ENCODE assay signal across 2 cellular contexts in the genomic region with DNA sequence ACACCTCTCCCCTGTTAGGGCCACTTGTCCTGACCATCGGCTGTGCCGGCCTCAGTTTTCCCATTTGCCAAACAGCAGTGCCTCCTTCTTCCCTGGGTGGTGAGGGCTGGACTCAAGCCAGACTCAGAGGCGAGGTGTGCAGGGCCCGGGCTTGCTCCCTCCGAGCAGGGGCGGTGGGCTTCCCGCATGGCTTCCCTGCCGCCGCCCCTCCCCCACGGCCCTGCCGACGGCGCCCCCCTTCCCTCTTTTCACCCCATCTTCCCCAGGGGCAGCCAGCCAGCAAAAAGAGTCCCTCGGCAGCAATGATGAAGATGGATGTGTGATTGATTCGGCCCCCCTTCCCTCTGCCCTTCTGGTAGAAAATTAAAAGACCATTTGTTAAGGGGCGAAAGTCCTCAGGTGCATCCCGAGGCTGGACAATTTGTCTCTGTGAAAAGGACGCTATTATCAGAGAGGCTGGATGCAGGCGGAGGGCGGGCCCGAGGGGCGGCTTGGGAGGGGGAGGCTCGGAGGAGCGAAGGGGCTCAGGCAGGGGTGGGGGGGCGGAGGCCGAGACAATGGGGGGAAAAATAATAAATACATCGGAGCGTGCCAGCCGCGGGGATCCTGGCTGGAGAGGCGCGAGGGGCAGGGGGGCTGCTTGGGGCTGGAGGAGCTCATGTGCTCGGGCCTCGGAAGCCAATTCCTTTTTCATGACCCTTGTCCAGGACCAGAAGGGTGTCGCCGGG.
TF ChIP-seq lines count a peak whose summit lies in the region.

No MANE protein-coding gene starts in this region.

TF ChIP-seq in A549, 52 proteins besides CTCF, POLR2A, EP300 and RAD21:
- no peak for TF ChIP-seq TP53 (CRISPR knock-in tag; IDR thresholded peaks at IDR 0.05)
- TF ChIP-seq, protein P1, sequence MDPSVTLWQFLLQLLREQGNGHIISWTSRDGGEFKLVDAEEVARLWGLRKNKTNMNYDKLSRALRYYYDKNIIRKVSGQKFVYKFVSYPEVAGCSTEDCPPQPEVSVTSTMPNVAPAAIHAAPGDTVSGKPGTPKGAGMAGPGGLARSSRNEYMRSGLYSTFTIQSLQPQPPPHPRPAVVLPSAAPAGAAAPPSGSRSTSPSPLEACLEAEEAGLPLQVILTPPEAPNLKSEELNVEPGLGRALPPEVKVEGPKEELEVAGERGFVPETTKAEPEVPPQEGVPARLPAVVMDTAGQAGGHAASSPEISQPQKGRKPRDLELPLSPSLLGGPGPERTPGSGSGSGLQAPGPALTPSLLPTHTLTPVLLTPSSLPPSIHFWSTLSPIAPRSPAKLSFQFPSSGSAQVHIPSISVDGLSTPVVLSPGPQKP (IDR thresholded peaks at IDR 0.05; ENCODE audit: low read depth, low read length): no peak
- TF ChIP-seq, protein P2, sequence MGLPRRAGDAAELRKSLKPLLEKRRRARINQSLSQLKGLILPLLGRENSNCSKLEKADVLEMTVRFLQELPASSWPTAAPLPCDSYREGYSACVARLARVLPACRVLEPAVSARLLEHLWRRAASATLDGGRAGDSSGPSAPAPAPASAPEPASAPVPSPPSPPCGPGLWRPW (IDR thresholded peaks at IDR 0.05): no peak
- no peak for TF ChIP-seq PHF8 (IDR thresholded peaks at IDR 0.05; ENCODE audit: borderline replicate concordance, low read depth)
- no peak for TF ChIP-seq FOSL2 (IDR thresholded peaks at IDR 0.05)
- no peak for TF ChIP-seq FOSL2 (CRISPR knock-in tag; IDR thresholded peaks at IDR 0.05)
- no peak for TF ChIP-seq GATA3 (IDR thresholded peaks at IDR 0.05; ENCODE audit: borderline replicate concordance)
- no peak for TF ChIP-seq POLR2AphosphoS2 (conservative IDR thresholded peaks at IDR 0.05; ENCODE audit: low read length)
- TF ChIP-seq, protein P3, sequence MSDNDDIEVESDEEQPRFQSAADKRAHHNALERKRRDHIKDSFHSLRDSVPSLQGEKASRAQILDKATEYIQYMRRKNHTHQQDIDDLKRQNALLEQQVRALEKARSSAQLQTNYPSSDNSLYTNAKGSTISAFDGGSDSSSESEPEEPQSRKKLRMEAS (IDR thresholded peaks at IDR 0.05): no peak
- TF ChIP-seq, protein P4, sequence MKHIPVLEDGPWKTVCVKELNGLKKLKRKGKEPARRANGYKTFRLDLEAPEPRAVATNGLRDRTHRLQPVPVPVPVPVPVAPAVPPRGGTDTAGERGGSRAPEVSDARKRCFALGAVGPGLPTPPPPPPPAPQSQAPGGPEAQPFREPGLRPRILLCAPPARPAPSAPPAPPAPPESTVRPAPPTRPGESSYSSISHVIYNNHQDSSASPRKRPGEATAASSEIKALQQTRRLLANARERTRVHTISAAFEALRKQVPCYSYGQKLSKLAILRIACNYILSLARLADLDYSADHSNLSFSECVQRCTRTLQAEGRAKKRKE (CRISPR knock-in tag; IDR thresholded peaks at IDR 0.05; ENCODE audit: low read depth): no peak
- TF ChIP-seq SREBF2 (IDR thresholded peaks at IDR 0.05): no peak
- no peak for TF ChIP-seq RCOR1 (IDR thresholded peaks at IDR 0.05; ENCODE audit: low read depth, low read length)
- no peak for TF ChIP-seq RARB (CRISPR knock-in tag; IDR thresholded peaks at IDR 0.05)
- TF ChIP-seq KDM5A (IDR thresholded peaks at IDR 0.05): no peak
- TF ChIP-seq KDM1A (IDR thresholded peaks at IDR 0.05; ENCODE audit: low read depth): no peak
- no peak for TF ChIP-seq EHF (CRISPR knock-in tag; IDR thresholded peaks at IDR 0.05)

TF ChIP-seq in H1, 55 proteins besides CTCF, POLR2A, EP300 and RAD21:
- TF ChIP-seq HDAC6 (IDR thresholded peaks at IDR 0.05; ENCODE audit: low read depth, low read length) (no peak), SRF (IDR thresholded peaks at IDR 0.05; ENCODE audit: low read depth, low read length) (no peak), ASH2L (IDR thresholded peaks at IDR 0.05; ENCODE audit: low read length) (peak; percentile 20), EGR1 (IDR thresholded peaks at IDR 0.05; ENCODE audit: borderline replicate concordance, low read depth, low read length) (no peak)
- TF ChIP-seq, protein P5, sequence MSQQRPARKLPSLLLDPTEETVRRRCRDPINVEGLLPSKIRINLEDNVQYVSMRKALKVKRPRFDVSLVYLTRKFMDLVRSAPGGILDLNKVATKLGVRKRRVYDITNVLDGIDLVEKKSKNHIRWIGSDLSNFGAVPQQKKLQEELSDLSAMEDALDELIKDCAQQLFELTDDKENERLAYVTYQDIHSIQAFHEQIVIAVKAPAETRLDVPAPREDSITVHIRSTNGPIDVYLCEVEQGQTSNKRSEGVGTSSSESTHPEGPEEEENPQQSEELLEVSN (IDR thresholded peaks at IDR 0.05): peak; percentile 50; the same call in 1 of the 2 replicates
- TF ChIP-seq, protein P3 (IDR thresholded peaks at IDR 0.05): 0 out of 2 replicates have a peak, but pooled peaks have one; percentile 12
